Comparison of ENCODE assay signal across 15 cellular contexts in the genomic region with DNA sequence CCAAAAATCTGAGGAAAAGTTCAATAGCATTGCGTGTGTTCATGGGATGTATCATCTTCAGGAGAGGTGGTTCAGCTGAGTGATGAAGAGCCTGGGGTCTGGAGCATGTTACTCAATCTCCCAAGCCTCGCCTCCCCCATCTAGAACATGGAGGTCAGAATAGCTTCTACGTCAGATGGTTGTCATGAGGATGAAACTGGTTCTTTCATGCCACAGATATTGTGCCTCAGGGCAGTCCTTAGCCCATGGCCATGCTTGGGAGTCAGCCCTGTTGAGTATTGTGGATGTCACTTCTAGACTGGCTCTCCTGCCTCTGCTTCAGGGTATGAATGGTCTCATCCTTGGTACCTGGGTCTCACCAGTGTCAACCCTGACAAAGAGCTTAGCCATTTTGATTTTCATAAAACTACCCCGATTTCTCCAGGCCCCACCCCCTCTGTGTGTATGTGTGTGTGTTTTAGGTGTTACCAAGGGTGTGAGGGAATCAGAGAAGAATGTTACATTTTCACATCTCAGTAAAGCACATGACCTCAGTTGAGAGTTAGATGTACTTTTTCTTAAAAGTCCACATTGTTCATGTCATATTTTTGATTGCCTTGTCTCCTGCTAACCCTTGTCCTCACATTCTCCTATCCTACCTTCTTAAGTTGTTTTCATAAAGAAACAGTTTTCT.
"Had no signal": no experiment of that assay in that cellular context is flagged by ENCODE, and none has a peak within 500 bp of the region (broad histone marks: within the 10 kb centered on the region; RNA-seq: fewer than 3 reads in every experiment).

No MANE protein-coding gene starts in this region.

- H3K9ac ChIP-seq: parathyroid adenoma had no signal

- H3K27ac ChIP-seq: tibial artery had no signal

- H2AFZ ChIP-seq: parathyroid adenoma had no signal

- H3K4me3 ChIP-seq: tibial artery had no signal

- H3K27me3 ChIP-seq: tibial artery had no signal

- H3K4me3 Mint-ChIP-seq: activated B cell treated with CpG ODN at 0.5 μM for 24 hours; activated CD8-positive, alpha-beta T cell treated with anti-CD3 and anti-CD28 coated beads for 36 hours; activated naive CD4-positive, alpha-beta T cell treated with anti-CD3 and anti-CD28 coated beads for 36 hours; dendritic cell treated with granulocyte-macrophage colony-stimulating factor and Interleukin-4, amounts not matched to agents 40 ng/mL and 50 ng/mL, for 4 days; T-cell had no signal

- DNase-seq: activated B cell treated with CpG ODN at 0.5 μM for 24 hours; activated CD4-positive, alpha-beta T cell treated with anti-CD3 and anti-CD28 coated beads for 48 hours; activated CD8-positive, alpha-beta T cell treated with anti-CD3 and anti-CD28 coated beads for 36 hours; activated naive CD4-positive, alpha-beta T cell treated with anti-CD3 and anti-CD28 coated beads for 36 hours; activated T-cell treated with anti-CD3 and anti-CD28 coated beads, Interleukin-2, amount 50 U/mL, for 1 hour; anterior cingulate cortex; cerebellar nuclear complex; effector memory CD4-positive, alpha-beta T cell; stimulated activated naive CD4-positive, alpha-beta T cell; T-cell; tibial artery had no signal

- H3K4me1 Mint-ChIP-seq: activated B cell treated with CpG ODN at 0.5 μM for 24 hours, T-cell had no signal

- H3K9me3 Mint-ChIP-seq: activated B cell treated with CpG ODN at 0.5 μM for 24 hours; activated CD8-positive, alpha-beta T cell treated with anti-CD3 and anti-CD28 coated beads for 36 hours; activated naive CD4-positive, alpha-beta T cell treated with anti-CD3 and anti-CD28 coated beads for 36 hours; activated T-helper 2 cell treated with anti-CD3 and anti-CD28 coated beads, Interferon-gamma antibody, Interleukin-2, Interleukin-4, amounts not matched to agents 10 μg/mL and 5 μg/mL and 100 μg/mL, durations not matched to agents 14 hours and 24 hours and 36 hours; dendritic cell treated with granulocyte-macrophage colony-stimulating factor and Interleukin-4, amounts not matched to agents 40 ng/mL and 50 ng/mL, for 4 days; T-cell had no signal

- H3K36me3 Mint-ChIP-seq: T-cell had no signal

- H3K9me3 ChIP-seq: tibial artery had no signal

- H3K27ac Mint-ChIP-seq: activated B cell treated with CpG ODN at 0.5 μM for 24 hours; activated CD8-positive, alpha-beta T cell treated with anti-CD3 and anti-CD28 coated beads for 36 hours; activated naive CD4-positive, alpha-beta T cell treated with anti-CD3 and anti-CD28 coated beads for 36 hours; activated T-helper 2 cell treated with anti-CD3 and anti-CD28 coated beads, Interferon-gamma antibody, Interleukin-2, Interleukin-4, amounts not matched to agents 10 μg/mL and 5 μg/mL and 100 μg/mL, durations not matched to agents 14 hours and 24 hours and 36 hours; dendritic cell treated with granulocyte-macrophage colony-stimulating factor and Interleukin-4, amounts not matched to agents 40 ng/mL and 50 ng/mL, for 4 days; T-cell had no signal

- ATAC-seq: activated CD8-positive, alpha-beta T cell treated with anti-CD3 and anti-CD28 coated beads for 36 hours; SK-N-SH treated with all-trans-retinoic acid at 6 μM for 48 hours; T-cell had no signal

- H3K27me3 Mint-ChIP-seq: activated B cell treated with CpG ODN at 0.5 μM for 24 hours; activated CD8-positive, alpha-beta T cell treated with anti-CD3 and anti-CD28 coated beads for 36 hours; dendritic cell treated with granulocyte-macrophage colony-stimulating factor and Interleukin-4, amounts not matched to agents 40 ng/mL and 50 ng/mL, for 4 days had no signal

- H3K36me3 ChIP-seq: tibial artery had no signal
